In genomic region chrX:69109036-69109663, GRCh38 we compare ENCODE assay signal across 15 cellular contexts. TPM values are rescaled to one million over a fixed set of nuclear protein-coding genes. Genes with fewer than 3 reads are reported as not detected.
DNase-seq lines count a peak whose midpoint lies in the region; ATAC-seq, FAIRE-seq and TF ChIP-seq lines count a peak whose summit lies in the region.
"Had no signal": no experiment of that assay in that cellular context is flagged by ENCODE, and none has a peak within 500 bp of the region (broad histone marks: within the 10 kb centered on the region; RNA-seq: fewer than 3 reads in every experiment).

No MANE protein-coding gene starts in this region.

- H4K91ac ChIP-seq in IMR-90 (ENCODE audit: insufficient read depth, low read depth, low read length) (peak overlapping the region; percentile 34; the same call in 1 of the 2 replicates), H1 (replicated peaks; ENCODE audit: insufficient read length, low read length) (no peak overlapping the region)

- no CpG with 5 or more reads among the region's 8 CpGs for WGBS in IMR-90 (ENCODE audit: extremely low coverage in 2 of 2, insufficient read length in 1 of 2), 2 experiments
- WGBS in H1 (ENCODE audit: extremely low coverage in 1 of 2, insufficient coverage in 1 of 2, insufficient read length in 1 of 2, insufficient replicate concordance in 2 of 2, low coverage in 1 of 2, low lambda C conversion rate in 2 of 2, missing lambda C conversion rate in 1 of 2), 2 experiments: 87% methylated on average over 4 of the region's 8 CpGs; no CpG with 5 or more reads in 1 of the 2 experiments

- POLR2A ChIA-PET in IMR-90 (lab: Charles Lee; ENCODE audit: unreplicated experiment) (no interaction called here), H1 (lab: Charles Lee; ENCODE audit: partially characterized antibody) (no interaction called here)

- H3K14ac ChIP-seq in IMR-90 (replicated peaks; ENCODE audit: low read depth, low read length) (no peak overlapping the region), H1 (ENCODE audit: insufficient read length) (no peak overlapping the region)

- H3K23ac ChIP-seq in IMR-90 (ENCODE audit: low read depth, low read length): no peak overlapping the region
- H3K23ac ChIP-seq in H1 (ENCODE audit: insufficient read length): no peak overlapping the region

- BruUV-seq in IMR-90 (replicated peaks; lab: Mats Ljungman, UMichigan): no TSS peak

- H2BK15ac ChIP-seq in IMR-90 (ENCODE audit: low read depth, low read length) (peak overlapping the region; percentile 33; the same call in 1 of the 3 replicates), H1 (ENCODE audit: low read length) (no peak overlapping the region)

- H3K36me3 ChIP-seq in IMR-90 (ENCODE audit: control insufficient read depth, insufficient read depth, low read length) (no peaks in the 10 kb centered on the region), H1 (ENCODE audit: control insufficient read depth in 2 of 4, insufficient read depth in 4 of 4, low read length in 3 of 4) (no peaks in the 10 kb centered on the region)
- H3K36me3 ChIP-seq: BLaER1, SJSA1 had no signal

- H3K4me1 ChIP-seq in IMR-90 (ENCODE audit: control insufficient read depth, insufficient read depth, low read length) (peaks cover 6% of the 10 kb centered on the region; the same call in 1 of the 2 replicates), H1 (replicated peaks in 1 of 4; ENCODE audit: control insufficient read depth in 3 of 4, insufficient read depth in 4 of 4, low read length in 3 of 4) (peaks cover 0 to 8% (median 6%) of the 10 kb centered on the region in 4 experiments; a peak in 5 of 7 replicates)

- no peaks in the 10 kb centered on the region for H3K9me1 ChIP-seq in IMR-90 (ENCODE audit: insufficient read depth, low read length)

- H2BK120ac ChIP-seq in IMR-90 (ENCODE audit: low read depth, low read length) (no peak overlapping the region), H1 (replicated peaks; ENCODE audit: low read depth, low read length) (no peak overlapping the region)

- H3K4me3 Mint-ChIP-seq in nephron (peak overlapping the region in 1 of 3 experiments; percentile 19), type B pancreatic cell (no peak overlapping the region)
- H3K4me3 Mint-ChIP-seq: H9 had no signal

- no peak overlapping the region for H3K4me2 ChIP-seq in IMR-90 (ENCODE audit: low read depth, low read length)
- no peak overlapping the region for H3K4me2 ChIP-seq in H1 (ENCODE audit: insufficient read depth in 1 of 2, low read depth in 2 of 2, low read length in 2 of 2)
- H3K4me2 ChIP-seq: BLaER1 had no signal

- H3K27ac ChIP-seq in IMR-90 (ENCODE audit: insufficient read depth, low read length): no peak overlapping the region
- no peak overlapping the region for H3K27ac ChIP-seq in H1 (ENCODE audit: low read depth, low read length)
- H3K27ac ChIP-seq: BLaER1, SJSA1 had no signal

- TF ChIP-seq CTCF in IMR-90 (conservative IDR thresholded peaks at IDR 0.05; ENCODE audit: low read depth, low read length) (no peak), H1 (IDR thresholded peaks at IDR 0.05; ENCODE audit: control extremely low read depth in 1 of 3, insufficient read depth in 1 of 3, low read depth in 1 of 3, low read length in 3 of 3) (peak in 2 of 3 experiments; percentile 8 to 11; a peak in 2 of 4 replicates), nephron (IDR thresholded peaks at IDR 0.05; ENCODE audit: unreplicated experiment in 3 of 3) (no peak), type B pancreatic cell (conservative IDR thresholded peaks at IDR 0.05) (no peak)

- H3K27ac Mint-ChIP-seq in nephron (peak overlapping the region; percentile 82 to 98 (median 96)), type B pancreatic cell (peak overlapping the region; percentile 51)
- H3K27ac Mint-ChIP-seq: H9 had no signal

- no peak overlapping the region for H3K4me3 ChIP-seq in IMR-90 (ENCODE audit: insufficient read depth, low read depth, low read length)
- H3K4me3 ChIP-seq in H1 (ENCODE audit: extremely low read depth in 1 of 4, insufficient read depth in 2 of 4, low read depth in 3 of 4, low read length in 4 of 4): no peak overlapping the region
- H3K4me3 ChIP-seq: BLaER1, SJSA1 had no signal

- H4K20me1 ChIP-seq in IMR-90 (ENCODE audit: insufficient read depth, low read length) (0 out of 2 replicates have a peak, but pooled peaks cover 5% of the 10 kb centered on the region), H1 (replicated peaks in 1 of 2; ENCODE audit: control insufficient read depth in 1 of 2, insufficient read depth in 2 of 2, low read length in 2 of 2) (no peaks in the 10 kb centered on the region)

- TF ChIP-seq POLR2A in IMR-90 (IDR thresholded peaks at IDR 0.05; ENCODE audit: low read depth, low read length) (no peak), H1 (IDR thresholded peaks at IDR 0.05; ENCODE audit: control extremely low read depth in 1 of 2, low read depth in 2 of 2, low read length in 2 of 2) (no peak)

- H2BK12ac ChIP-seq in H1 (ENCODE audit: low read depth, low read length): no peak overlapping the region

- H2AK9ac ChIP-seq in IMR-90 (replicated peaks; ENCODE audit: low read depth, low read length, poor library complexity): peak overlapping the region; percentile 58

- TF ChIP-seq RAD21 in IMR-90 (IDR thresholded peaks at IDR 0.05; ENCODE audit: low read length) (no peak), H1 (IDR thresholded peaks at IDR 0.05 in 1 of 2, conservative IDR thresholded peaks at IDR 0.05 in 1 of 2; ENCODE audit: low read depth in 2 of 2, low read length in 2 of 2) (0 out of 4 replicates have a peak, but pooled peaks of 1 of the 2 experiments have one; percentile 6)

- peak; percentile 28 for FAIRE-seq in H1 (lab: Jason Lieb, UNC)

- H4K5ac ChIP-seq in IMR-90 (ENCODE audit: low read depth, low read length) (no peak overlapping the region), H1 (ENCODE audit: insufficient read length, low read depth, low read length) (no peak overlapping the region)

- no peak overlapping the region for H3K18ac ChIP-seq in IMR-90 (ENCODE audit: low read depth, low read length)
- H3K18ac ChIP-seq in H1 (ENCODE audit: extremely low read depth, low read length): no peak overlapping the region

- DNase-seq in IMR-90: no peak
- DNase-seq in H1 (ENCODE audit: low read depth in 1 of 2, low spot score in 2 of 2): no peak
- no peak for DNase-seq in type B pancreatic cell (ENCODE audit: extremely low spot score, unreplicated experiment)
- no peak for DNase-seq in stimulated activated CD4-positive, alpha-beta T cell treated with anti-CD3 and anti-CD28 coated beads, Interleukin-2, amount 100 ng/mL, for 48 hours
- DNase-seq in AG08395 (ENCODE audit: low spot score): no peak
- no peak for DNase-seq in activated CD4-positive, alpha-beta T cell treated with anti-CD3 and anti-CD28 coated beads, Interleukin-2, amount 50 U/mL, for 1 hour
- DNase-seq: DMS53, NCI-H1436 treated with DMSO at 0.1 percent for 48 hours, NCI-H2081, NCI-H510A treated with DMSO at 0.1 percent for 48 hours, RPMI8226 had no signal

- H3K27me3 ChIP-seq in IMR-90 (ENCODE audit: control insufficient read depth, insufficient read depth, low read length): peaks cover 22% of the 10 kb centered on the region
- H3K27me3 ChIP-seq in H1 (replicated peaks in 1 of 4; ENCODE audit: control insufficient read depth in 3 of 4, extremely low read depth in 1 of 4, insufficient read depth in 3 of 4, low read length in 3 of 4): no peaks in the 10 kb centered on the region
- H3K27me3 ChIP-seq: SJSA1 had no signal

- CTCF ChIA-PET in IMR-90 (lab: Yijun Ruan, JAX): no interaction called here
- CTCF ChIA-PET in H1 (lab: Charles Lee; ENCODE audit: partially characterized antibody): interaction anchor here (0.9 to 2.1 kb wide), 8 partner anchors 11 to 282 kb away, joined by 3 to 12 read pairs (median 3); no protein-coding TSS in a partner anchor

- H3K9me3 ChIP-seq in IMR-90 (ENCODE audit: control insufficient read depth, insufficient read depth, low read length) (no peaks in the 10 kb centered on the region), H1 (ENCODE audit: insufficient read depth in 2 of 2, low read depth in 1 of 2, low read length in 1 of 2) (no peaks in the 10 kb centered on the region)
- H3K9me3 ChIP-seq: BLaER1, SJSA1 had no signal

- H2BK20ac ChIP-seq in IMR-90 (ENCODE audit: low read depth, low read length): no peak overlapping the region
- H2BK20ac ChIP-seq in H1 (ENCODE audit: low read length): no peak overlapping the region

- H3K79me1 ChIP-seq in IMR-90 (ENCODE audit: low read depth in 1 of 2, low read length in 2 of 2): no peaks in the 10 kb centered on the region
- H3K79me1 ChIP-seq in H1 (ENCODE audit: low read depth, low read length): no peaks in the 10 kb centered on the region

- H3K36me3 Mint-ChIP-seq in nephron (ENCODE audit: low read depth): no peaks in the 10 kb centered on the region
- H3K36me3 Mint-ChIP-seq in type B pancreatic cell: no peaks in the 10 kb centered on the region

- H3K23me2 ChIP-seq in H1 (ENCODE audit: low read depth, low read length): no peaks in the 10 kb centered on the region

- ATAC-seq in IMR-90 (ENCODE audit: low read depth): no peak

- TF ChIP-seq EP300 in H1 (IDR thresholded peaks at IDR 0.05; ENCODE audit: borderline replicate concordance in 1 of 2, low read depth in 2 of 2, low read length in 2 of 2): no peak

- H2BK5ac ChIP-seq in IMR-90 (ENCODE audit: low read depth, low read length, poor library complexity, severe bottlenecking) (no peak overlapping the region), H1 (ENCODE audit: low read depth, low read length) (no peak overlapping the region)

- H3K9me3 Mint-ChIP-seq in nephron (no peaks in the 10 kb centered on the region), type B pancreatic cell (no peaks in the 10 kb centered on the region)

- H3K4me1 Mint-ChIP-seq in nephron (peaks cover 52% of the 10 kb centered on the region), type B pancreatic cell (ENCODE audit: unreplicated experiment) (peaks cover 28% of the 10 kb centered on the region)

- H3K9ac ChIP-seq in IMR-90 (ENCODE audit: low read depth, low read length) (no peak overlapping the region), H1 (replicated peaks in 1 of 4; ENCODE audit: extremely low read depth in 1 of 4, low read depth in 3 of 4, low read length in 3 of 4) (no peak overlapping the region; a peak in 1 of 7 replicates)
- H3K9ac ChIP-seq: BLaER1 had no signal

- dilution Hi-C loops in IMR-90 (cut with HindIII; ENCODE audit: low sequenced_read_pairs, unreplicated experiment): no loop called here

- in situ Hi-C loops in IMR-90 (cut with MboI; ENCODE audit: low sequenced_read_pairs): no loop called here

- H4K8ac ChIP-seq in IMR-90 (ENCODE audit: low read depth in 2 of 2, low read length in 2 of 2) (no peak overlapping the region), H1 (ENCODE audit: extremely low read depth, insufficient read depth, low read length) (peak overlapping the region; percentile 63; the same call in 1 of the 2 replicates)

- H3K27me3 Mint-ChIP-seq in nephron (ENCODE audit: low read depth) (peaks cover 3% of the 10 kb centered on the region), type B pancreatic cell (no peaks in the 10 kb centered on the region)

- H2AFZ ChIP-seq in IMR-90 (replicated peaks; ENCODE audit: low read length, poor library complexity) (no peak overlapping the region), H1 (ENCODE audit: low read length) (no peak overlapping the region)

- peak overlapping the region; percentile 20; the same call in 1 of the 2 replicates for H3K4ac ChIP-seq in IMR-90 (ENCODE audit: low read depth, low read length)
- H3K4ac ChIP-seq in H1 (replicated peaks; ENCODE audit: insufficient read length, low read depth, low read length): no peak overlapping the region

- intact Hi-C loops in IMR-90 (cut with micrococcal nuclease): no loop called here

- H2AK5ac ChIP-seq in IMR-90 (ENCODE audit: low read depth, low read length) (peak overlapping the region; percentile 8; the same call in 1 of the 2 replicates), H1 (ENCODE audit: low read depth, low read length) (no peak overlapping the region)

- H3K56ac ChIP-seq in IMR-90 (ENCODE audit: extremely low read depth, insufficient read depth, low read length) (no peak overlapping the region), H1 (replicated peaks; ENCODE audit: insufficient read length, low read depth, low read length) (no peak overlapping the region)

- no peaks in the 10 kb centered on the region for H3K79me2 ChIP-seq in H1 (ENCODE audit: control insufficient read depth in 1 of 2, insufficient read depth in 2 of 2, low read length in 2 of 2)

RNA-seq across cellular contexts. Expression of gene PJA1, which starts 56.1 kb away (rescaled TPM):
- 24.4 and 26.7 TPM in 2 replicates for total RNA-seq in IMR-90 (2012; rRNA removed)
- polyA plus RNA-seq in IMR-90 (2012; rRNA removed): 13.6 and 15.1 TPM in 2 replicates
- polyA plus RNA-seq in IMR-90 (2012; cell fraction: cytosol; rRNA removed): 10.4 and 10.6 TPM in 2 replicates
- polyA plus RNA-seq in IMR-90 (2012; cell fraction: nucleus; rRNA removed; ENCODE audit: low replicate concordance): 5.0 and 9.7 TPM in 2 replicates
- total RNA-seq in H1 (2021; fragmentation: NEBNext Ultra II Directional; extraction: Animal tissue kit (Norgen Biotek cat#: 25700)): 34.9 and 37.0 TPM in 2 replicates
- polyA plus RNA-seq in H1 (2011; rRNA removed): 25.7 and 26.8 TPM in 2 replicates
- 33.0 TPM for polyA plus RNA-seq in H1 (2011; cell fraction: cytosol; rRNA removed)
- 28.4 TPM for polyA plus RNA-seq in H1 (2011; cell fraction: nucleus; rRNA removed)
- 39.6 to 41.5 TPM (median 40.5 TPM) in 4 replicates for polyA plus RNA-seq in H1 (2012, experiment 1 of 2)
- 18.2 TPM for polyA plus RNA-seq in H1 (2012, experiment 2 of 2)
- polyA plus RNA-seq in H1 (2013, experiment 1 of 2): 39.3 TPM
- 40.0 TPM for polyA plus RNA-seq in H1 (2013, experiment 2 of 2)
- 34.9 and 41.8 TPM in 2 replicates for polyA minus RNA-seq in H1 (2011; rRNA and poly(A)+ RNA removed)
- polyA minus RNA-seq in H1 (2011; cell fraction: cytosol; rRNA and poly(A)+ RNA removed): 12.9 TPM
- polyA minus RNA-seq in H1 (2011; cell fraction: nucleus; rRNA and poly(A)+ RNA removed): 9.8 TPM
- 47.5 and 50.6 TPM in 2 replicates for total RNA-seq in type B pancreatic cell (ENCODE audit: low replicate concordance)

Comparison
In these comparisons a context has a peak if more than half of its experiments do, and no peak if none do; other contexts are left out.
1. CTCF ChIP-seq: peak in H1 (2 of 3); none in IMR-90 (single experiment), nephron (0 of 3) and type B pancreatic cell (single experiment).